8 cellular contexts compared by ENCODE assay signal in the genomic region with DNA sequence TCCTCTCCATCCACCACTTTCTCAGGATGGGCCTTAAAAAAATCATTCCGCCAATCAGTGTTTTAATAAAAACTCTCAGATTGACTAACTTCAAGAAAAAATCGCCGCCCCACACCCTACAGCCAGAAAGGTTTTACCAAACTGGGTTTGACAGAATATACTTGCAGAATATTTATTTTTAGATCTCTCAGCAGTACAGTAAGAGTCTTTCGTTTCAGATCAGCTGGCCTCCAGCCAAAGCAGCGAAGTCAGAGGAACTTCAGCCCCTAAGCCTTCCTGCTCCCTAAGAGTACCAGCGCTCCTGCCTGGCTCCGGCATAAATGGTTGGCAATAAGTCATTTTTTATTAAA. TPM values are rescaled to one million over a fixed set of nuclear protein-coding genes. Genes with fewer than 3 reads are reported as not detected.
DNase-seq lines count a peak whose midpoint lies in the region; ATAC-seq lines count a peak whose summit lies in the region.

No MANE protein-coding gene starts in this region.

- ATAC-seq in GM19438 (IDR thresholded peaks at IDR 0.05; ENCODE audit: low read depth, unreplicated experiment) (peak; percentile 54), HG03469 (IDR thresholded peaks at IDR 0.05; ENCODE audit: unreplicated experiment) (peak; percentile 41)

- H3K36me3 Mint-ChIP-seq in activated naive CD8-positive, alpha-beta T cell treated with anti-CD3 and anti-CD28 coated beads for 36 hours: peaks cover 46% of the 10 kb centered on the region
- peaks cover 12 to 40% (median 19%) of the 10 kb centered on the region in 3 donors for H3K36me3 Mint-ChIP-seq in immature natural killer cell

- H3K9me3 Mint-ChIP-seq in activated naive CD8-positive, alpha-beta T cell treated with anti-CD3 and anti-CD28 coated beads for 36 hours: peaks cover 5% of the 10 kb centered on the region
- H3K9me3 Mint-ChIP-seq in immature natural killer cell: no peaks in the 10 kb centered on the region

- no peaks in the 10 kb centered on the region for H3K27me3 Mint-ChIP-seq in activated naive CD8-positive, alpha-beta T cell treated with anti-CD3 and anti-CD28 coated beads for 36 hours
- peaks cover 0 to 1% (median 0%) of the 10 kb centered on the region in 3 donors for H3K27me3 Mint-ChIP-seq in immature natural killer cell (ENCODE audit: low read depth in 3 of 3)

- no peak overlapping the region for H3K4me3 Mint-ChIP-seq in activated naive CD8-positive, alpha-beta T cell treated with anti-CD3 and anti-CD28 coated beads for 36 hours
- H3K4me3 Mint-ChIP-seq in immature natural killer cell: peak overlapping the region in 2 of 5 donors; percentile 56 to 80

- H3K4me1 Mint-ChIP-seq in activated naive CD8-positive, alpha-beta T cell treated with anti-CD3 and anti-CD28 coated beads for 36 hours: peaks cover 35% of the 10 kb centered on the region
- H3K4me1 Mint-ChIP-seq in immature natural killer cell: peaks cover 20 to 21% of the 10 kb centered on the region in 2 donors

- in situ Hi-C loops in Caki2 (cut with HindIII; ENCODE audit: low pct_unique_long_range_greater_than_20kb, low sequenced_read_pairs): no loop called here

- peak overlapping the region; percentile 93 for H3K27ac Mint-ChIP-seq in activated naive CD8-positive, alpha-beta T cell treated with anti-CD3 and anti-CD28 coated beads for 36 hours
- peak overlapping the region in 4 of 6 donors; percentile 51 to 73 (median 64) for H3K27ac Mint-ChIP-seq in immature natural killer cell

- DNase-seq in Caki2 (ENCODE audit: low read depth) (peak; percentile 17), immature natural killer cell (peak in 1 of 3 donors; percentile 23), GF-D8 (lab: John Stamatoyannopoulos, UW) (no peak), AG20443 (ENCODE audit: low spot score) (no peak)
- DNase-seq in activated naive CD8-positive, alpha-beta T cell treated with anti-CD3 and anti-CD28 coated beads for 36 hours: peak; percentile 46
- peak; percentile 20 to 22 for DNase-seq in stimulated activated CD8-positive, alpha-beta memory T cell treated with anti-CD3 and anti-CD28 coated beads, Interleukin-2, amount 100 ng/mL, for 48 hours (ENCODE audit: low read depth in 2 of 2)

RNA-seq across cellular contexts. Expression of a gene that starts 24.7 kb away (rescaled TPM):
- total RNA-seq in Caki2 (2014; rRNA removed; shearing (Covaris generic); ENCODE audit: low replicate concordance): 44.6 and 48.1 TPM in 2 replicates
- 10 to 100 TPM; 20.2 to 20.6 TPM for total RNA-seq in activated naive CD8-positive, alpha-beta T cell treated with anti-CD3 and anti-CD28 coated beads for 36 hours
- polyA plus RNA-seq in immature natural killer cell: 10 to 100 TPM; 19.0 to 40.3 (median 23.5) TPM

Comparison
In these comparisons a context has a peak if more than half of its experiments do, and no peak if none do; other contexts are left out.
1. DNase-seq: peak in Caki2 (single experiment), activated naive CD8-positive, alpha-beta T cell treated with anti-CD3 and anti-CD28 coated beads for 36 hours (single experiment) and stimulated activated CD8-positive, alpha-beta memory T cell treated with anti-CD3 and anti-CD28 coated beads, Interleukin-2, amount 100 ng/mL, for 48 hours (2 of 2); none in GF-D8 (single experiment) and AG20443 (single experiment).